Comparison of ENCODE assay signal across 8 cellular contexts in the genomic region with DNA sequence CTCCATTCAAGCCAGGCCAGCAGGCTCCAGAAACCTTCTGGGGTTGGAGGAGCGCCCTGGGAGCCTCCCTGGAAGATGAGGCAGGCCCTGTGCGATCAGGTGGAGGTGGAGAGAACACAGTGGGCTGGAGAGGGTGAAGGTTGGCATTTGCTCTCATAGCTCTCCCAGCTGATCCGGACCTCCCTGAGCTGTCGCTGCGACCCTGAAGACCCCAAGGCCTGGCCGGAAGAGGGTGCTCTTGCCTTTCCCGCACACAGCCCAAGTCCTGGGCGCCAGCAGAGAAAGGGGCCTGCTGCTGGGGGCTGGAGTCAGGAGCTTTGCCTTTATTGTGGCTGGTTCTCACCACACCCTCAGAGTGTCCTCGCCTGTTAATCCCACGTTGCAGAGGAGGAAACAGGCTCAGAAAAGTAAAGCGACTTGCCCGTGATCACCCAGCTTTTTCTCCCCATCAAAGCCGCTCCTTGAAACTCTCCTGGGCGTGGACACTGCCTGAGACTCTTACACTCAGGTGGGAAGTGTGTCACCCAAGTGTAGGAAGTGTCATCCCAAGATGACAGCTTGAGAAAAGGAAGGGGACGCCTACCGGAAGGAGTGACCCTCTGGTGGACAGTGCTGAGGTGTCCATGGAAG. TPM values are rescaled to one million over a fixed set of nuclear protein-coding genes. Genes with fewer than 3 reads are reported as not detected.
DNase-seq lines count a peak whose midpoint lies in the region; ATAC-seq and TF ChIP-seq lines count a peak whose summit lies in the region.

No MANE protein-coding gene starts in this region.

- H3K4me3 Mint-ChIP-seq in progenitor cell of endocrine pancreas (ENCODE audit: low read depth) = no peak overlapping the region
- H3K4me3 Mint-ChIP-seq in activated CD4-positive, alpha-beta memory T cell treated with anti-CD3 and anti-CD28 coated beads, Interleukin-2, amount 10 ng/mL, durations not matched to agents 7 days and 5 days = no peak overlapping the region
- H3K4me3 Mint-ChIP-seq in activated naive CD4-positive, alpha-beta T cell treated with anti-CD3 and anti-CD28 coated beads for 36 hours = no peak overlapping the region

- peak; percentile 60 for TF ChIP-seq CTCF in GM12865 (IDR thresholded peaks at IDR 0.05; ENCODE audit: insufficient read depth, low read depth, low read length, missing control alignments)
- peak; percentile 69 for TF ChIP-seq CTCF in fibroblast of pulmonary artery (IDR thresholded peaks at IDR 0.05; ENCODE audit: low read length, missing control alignments)
- TF ChIP-seq CTCF in progenitor cell of endocrine pancreas (IDR thresholded peaks at IDR 0.05; ENCODE audit: unreplicated experiment) = peak; percentile 66

- H3K4me1 Mint-ChIP-seq in progenitor cell of endocrine pancreas (ENCODE audit: low read depth) = peaks cover 3% of the 10 kb centered on the region
- peaks cover 16% of the 10 kb centered on the region for H3K4me1 Mint-ChIP-seq in activated CD4-positive, alpha-beta memory T cell treated with anti-CD3 and anti-CD28 coated beads, Interleukin-2, amount 10 ng/mL, durations not matched to agents 7 days and 5 days
- H3K4me1 Mint-ChIP-seq in activated naive CD4-positive, alpha-beta T cell treated with anti-CD3 and anti-CD28 coated beads for 36 hours (ENCODE audit: low read depth) = peaks cover 9% of the 10 kb centered on the region

- no peak overlapping the region for H3K27ac Mint-ChIP-seq in progenitor cell of endocrine pancreas
- no peak overlapping the region for H3K27ac Mint-ChIP-seq in activated CD4-positive, alpha-beta memory T cell treated with anti-CD3 and anti-CD28 coated beads, Interleukin-2, amount 10 ng/mL, durations not matched to agents 7 days and 5 days
- no peak overlapping the region for H3K27ac Mint-ChIP-seq in activated naive CD4-positive, alpha-beta T cell treated with anti-CD3 and anti-CD28 coated beads for 36 hours

- intact Hi-C loops in activated naive CD4-positive, alpha-beta T cell treated with anti-CD3 and anti-CD28 coated beads for 36 hours (cut with micrococcal nuclease) = loop anchor here (5.0 kb wide), 1 partner anchor 213 kb away; no protein-coding TSS in a partner anchor

- H3K4me3 ChIP-seq in GM12865 (ENCODE audit: low read depth, low read length) (no peak overlapping the region), fibroblast of pulmonary artery (replicated peaks; ENCODE audit: low read depth, low read length) (no peak overlapping the region)

- CTCF ChIA-PET in activated CD4-positive, alpha-beta memory T cell treated with anti-CD3 and anti-CD28 coated beads, Interleukin-2, amount 10 ng/mL, durations not matched to agents 7 days and 5 days (lab: Charles Lee) = interaction anchor here (0.5 to 5.5 kb wide), 8 partner anchors 31 to 217 kb away, joined by 3 to 54 read pairs (median 4); a partner anchor contains a TSS
- CTCF ChIA-PET in activated naive CD4-positive, alpha-beta T cell treated with anti-CD3 and anti-CD28 coated beads for 36 hours (lab: Charles Lee) = interaction anchor here (1.1 to 6.1 kb wide), 10 partner anchors 8 to 442 kb away, joined by 3 to 77 read pairs (median 7); a partner anchor contains a TSS

- POLR2A ChIA-PET in activated CD4-positive, alpha-beta memory T cell treated with anti-CD3 and anti-CD28 coated beads, Interleukin-2, amount 10 ng/mL, durations not matched to agents 7 days and 5 days (lab: Charles Lee) = no interaction called here

- no peaks in the 10 kb centered on the region for H3K36me3 Mint-ChIP-seq in progenitor cell of endocrine pancreas (ENCODE audit: insufficient read depth)
- H3K36me3 Mint-ChIP-seq in activated CD4-positive, alpha-beta memory T cell treated with anti-CD3 and anti-CD28 coated beads, Interleukin-2, amount 10 ng/mL, durations not matched to agents 7 days and 5 days (ENCODE audit: low read depth) = no peaks in the 10 kb centered on the region
- H3K36me3 Mint-ChIP-seq in activated naive CD4-positive, alpha-beta T cell treated with anti-CD3 and anti-CD28 coated beads for 36 hours (ENCODE audit: low read depth) = no peaks in the 10 kb centered on the region

- H3K9me3 Mint-ChIP-seq in progenitor cell of endocrine pancreas (ENCODE audit: low read depth) = no peaks in the 10 kb centered on the region
- no peaks in the 10 kb centered on the region for H3K9me3 Mint-ChIP-seq in activated CD4-positive, alpha-beta memory T cell treated with anti-CD3 and anti-CD28 coated beads, Interleukin-2, amount 10 ng/mL, durations not matched to agents 7 days and 5 days
- no peaks in the 10 kb centered on the region for H3K9me3 Mint-ChIP-seq in activated naive CD4-positive, alpha-beta T cell treated with anti-CD3 and anti-CD28 coated beads for 36 hours

- ATAC-seq in HG02973 (IDR thresholded peaks at IDR 0.05; ENCODE audit: unreplicated experiment) = no peak

- DNase-seq in GM12865 (ENCODE audit: low read depth) (peak; percentile 62), RPMI7951 (ENCODE audit: low read depth) (peak; percentile 51), fibroblast of pulmonary artery (ENCODE audit: low read depth) (peak; percentile 69), progenitor cell of endocrine pancreas (ENCODE audit: low spot score, unreplicated experiment) (peak; percentile 46)
- DNase-seq in activated CD4-positive, alpha-beta memory T cell treated with anti-CD3 and anti-CD28 coated beads, Interleukin-2, amount 10 ng/mL, durations not matched to agents 7 days and 5 days = no peak
- DNase-seq in activated CD4-positive, CD25-positive, alpha-beta regulatory T cell (lab: John Stamatoyannopoulos, UW) = no peak
- no peak for DNase-seq in activated naive CD4-positive, alpha-beta T cell treated with anti-CD3 and anti-CD28 coated beads for 36 hours

- peaks cover 19% of the 10 kb centered on the region for H3K27me3 Mint-ChIP-seq in progenitor cell of endocrine pancreas
- no peaks in the 10 kb centered on the region for H3K27me3 Mint-ChIP-seq in activated CD4-positive, alpha-beta memory T cell treated with anti-CD3 and anti-CD28 coated beads, Interleukin-2, amount 10 ng/mL, durations not matched to agents 7 days and 5 days
- H3K27me3 Mint-ChIP-seq in activated naive CD4-positive, alpha-beta T cell treated with anti-CD3 and anti-CD28 coated beads for 36 hours (ENCODE audit: low read depth) = no peaks in the 10 kb centered on the region

RNA-seq across cellular contexts. Expression of a gene that starts 8.6 kb away (rescaled TPM):
- 1,313 and 1,434 TPM in 2 replicates for total RNA-seq in RPMI7951 (2014; rRNA removed; shearing (Covaris generic))
- total RNA-seq in progenitor cell of endocrine pancreas = 1,205 and 1,236 TPM in 2 replicates
- 1,000 to 10,000 TPM; 1,042 to 1,047 TPM for total RNA-seq in activated CD4-positive, alpha-beta memory T cell treated with anti-CD3 and anti-CD28 coated beads, Interleukin-2, amount 10 ng/mL, durations not matched to agents 7 days and 5 days
- total RNA-seq in activated naive CD4-positive, alpha-beta T cell treated with anti-CD3 and anti-CD28 coated beads for 36 hours = 1,000 to 10,000 TPM; 1,927 to 1,957 TPM

RNA-seq across cellular contexts. Expression of a gene that starts 20.9 kb away (rescaled TPM):
- total RNA-seq in RPMI7951 (2014; rRNA removed; shearing (Covaris generic)) = 50.0 and 55.1 TPM in 2 replicates
- total RNA-seq in progenitor cell of endocrine pancreas = 38.0 and 43.0 TPM in 2 replicates
- 10 to 100 TPM; 18.4 to 22.0 TPM for total RNA-seq in activated CD4-positive, alpha-beta memory T cell treated with anti-CD3 and anti-CD28 coated beads, Interleukin-2, amount 10 ng/mL, durations not matched to agents 7 days and 5 days
- 10 to 100 TPM; 62.1 to 68.9 TPM for total RNA-seq in activated naive CD4-positive, alpha-beta T cell treated with anti-CD3 and anti-CD28 coated beads for 36 hours

RNA-seq across cellular contexts. Expression of a gene that starts 29.4 kb away (rescaled TPM):
- total RNA-seq in RPMI7951 (2014; rRNA removed; shearing (Covaris generic)) = 21.9 and 29.1 TPM in 2 replicates
- total RNA-seq in progenitor cell of endocrine pancreas = 16.4 and 19.4 TPM in 2 replicates
- 10 to 100 TPM; 10.8 to 13.3 TPM for total RNA-seq in activated CD4-positive, alpha-beta memory T cell treated with anti-CD3 and anti-CD28 coated beads, Interleukin-2, amount 10 ng/mL, durations not matched to agents 7 days and 5 days
- total RNA-seq in activated naive CD4-positive, alpha-beta T cell treated with anti-CD3 and anti-CD28 coated beads for 36 hours = 1 to 10 TPM; 5.4 to 5.7 TPM

RNA-seq across cellular contexts. Expression of a gene that starts 30.4 kb away (rescaled TPM):
- 36.8 and 37.5 TPM in 2 replicates for total RNA-seq in RPMI7951 (2014; rRNA removed; shearing (Covaris generic))
- total RNA-seq in progenitor cell of endocrine pancreas = 13.7 and 14.4 TPM in 2 replicates
- total RNA-seq in activated CD4-positive, alpha-beta memory T cell treated with anti-CD3 and anti-CD28 coated beads, Interleukin-2, amount 10 ng/mL, durations not matched to agents 7 days and 5 days = 10 to 100 TPM; 57.4 to 58.1 TPM
- 10 to 100 TPM; 81.8 to 85.8 TPM for total RNA-seq in activated naive CD4-positive, alpha-beta T cell treated with anti-CD3 and anti-CD28 coated beads for 36 hours

RNA-seq across cellular contexts. Expression of a gene that starts 37.0 kb away (rescaled TPM):
- 65.7 and 72.5 TPM in 2 replicates for total RNA-seq in RPMI7951 (2014; rRNA removed; shearing (Covaris generic))
- 159 and 160 TPM in 2 replicates for total RNA-seq in progenitor cell of endocrine pancreas
- total RNA-seq in activated CD4-positive, alpha-beta memory T cell treated with anti-CD3 and anti-CD28 coated beads, Interleukin-2, amount 10 ng/mL, durations not matched to agents 7 days and 5 days = 10 to 100 TPM; 31.0 to 34.2 TPM
- total RNA-seq in activated naive CD4-positive, alpha-beta T cell treated with anti-CD3 and anti-CD28 coated beads for 36 hours = 1 to 10 TPM; 8.9 to 9.1 TPM

Comparison
In these comparisons a context has a peak if more than half of its experiments do, and no peak if none do; other contexts are left out.
1. DNase-seq: peak in GM12865 (single experiment), RPMI7951 (single experiment), fibroblast of pulmonary artery (single experiment) and progenitor cell of endocrine pancreas (single experiment); none in activated CD4-positive, alpha-beta memory T cell treated with anti-CD3 and anti-CD28 coated beads, Interleukin-2, amount 10 ng/mL, durations not matched to agents 7 days and 5 days (single experiment), activated CD4-positive, CD25-positive, alpha-beta regulatory T cell (0 of 4) and activated naive CD4-positive, alpha-beta T cell treated with anti-CD3 and anti-CD28 coated beads for 36 hours (single experiment).
2. Peak in every context shown above with its lines, with median percentiles within 50 percentile points of each other: CTCF ChIP-seq.